In the genomic region with DNA sequence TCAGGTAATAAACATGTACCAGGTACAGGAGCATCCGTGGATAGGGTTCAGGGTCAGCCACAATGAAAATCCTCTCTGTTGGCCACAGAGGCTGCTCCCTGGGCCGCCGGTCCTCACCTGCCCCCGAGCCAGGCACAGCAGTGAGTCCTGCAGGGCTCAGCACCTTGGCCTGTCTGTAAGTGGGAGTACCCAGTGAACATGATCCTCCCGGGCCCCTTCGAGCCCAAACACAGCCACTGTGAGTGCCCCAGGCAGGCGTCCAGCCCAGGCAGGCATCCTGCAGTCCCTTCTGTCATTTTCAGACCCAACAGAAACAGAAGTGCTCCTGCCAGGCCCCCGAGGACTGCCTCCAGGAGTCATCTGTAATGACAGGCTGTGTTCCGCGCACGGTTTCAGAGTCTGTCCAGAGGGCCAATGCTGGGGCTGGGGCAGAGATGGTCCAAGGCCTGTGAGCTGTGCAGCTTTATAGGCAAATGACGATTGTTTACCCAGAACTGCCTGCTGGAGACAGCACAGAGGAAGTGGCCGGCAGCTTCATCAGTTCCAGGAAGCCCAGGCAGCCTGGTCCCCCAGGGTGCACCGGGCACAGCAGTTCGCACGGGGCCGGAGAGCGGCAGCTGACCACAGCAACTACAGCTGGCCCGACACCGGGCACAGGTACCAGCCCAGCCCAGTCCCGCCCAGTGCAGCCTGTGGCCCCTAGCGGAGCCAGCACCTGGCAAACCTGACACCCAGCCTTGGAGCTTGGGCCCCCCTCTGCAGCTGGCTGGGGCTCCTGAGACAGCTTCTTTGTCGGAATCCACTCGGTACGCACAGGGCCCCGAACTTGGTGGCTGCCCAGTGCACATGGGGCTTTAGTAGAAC, we compare ENCODE assay signal across 8 cellular contexts. TPM values are rescaled to one million over a fixed set of nuclear protein-coding genes. Genes with fewer than 3 reads are reported as not detected.
DNase-seq lines count a peak whose midpoint lies in the region; ATAC-seq, FAIRE-seq and TF ChIP-seq lines count a peak whose summit lies in the region.

No MANE protein-coding gene starts in this region.

- DNase-seq in activated naive CD4-positive, alpha-beta T cell treated with anti-CD3 and anti-CD28 coated beads for 36 hours, result peak; percentile 43
- no peak for DNase-seq in activated naive CD4-positive, alpha-beta T cell treated with anti-CD3 and anti-CD28 coated beads, Interleukin-2, amount 50 U/mL, for 16 hours
- peak; percentile 73 for DNase-seq in activated CD8-positive, alpha-beta T cell treated with anti-CD3 and anti-CD28 coated beads, Interleukin-2, amount 10 ng/mL, durations not matched to agents 7 days and 5 days
- DNase-seq in heart left ventricle, result peak; percentile 48 to 86 (median 65)
- DNase-seq in small intestine, result peak; percentile 53
- no peak for DNase-seq in AG20443 (ENCODE audit: low spot score)
- DNase-seq in GM10248 (ENCODE audit: extremely low spot score), result no peak

- CTCF ChIA-PET in activated naive CD4-positive, alpha-beta T cell treated with anti-CD3 and anti-CD28 coated beads for 36 hours (lab: Charles Lee), result interaction anchor here (0.9 to 1.1 kb wide), 2 partner anchors 40 to 77 kb away, joined by 3 read pairs; no protein-coding TSS in a partner anchor
- CTCF ChIA-PET in activated CD8-positive, alpha-beta T cell treated with anti-CD3 and anti-CD28 coated beads, Interleukin-2, amount 10 ng/mL, durations not matched to agents 7 days and 5 days (lab: Charles Lee), result interaction anchor here (0.8 to 5.8 kb wide), 6 partner anchors 9 to 92 kb away, joined by 3 to 51 read pairs (median 4); a partner anchor contains a TSS
- CTCF ChIA-PET in GM10248 (lab: Yijun Ruan, JAX), result interaction anchor here (2.5 to 14.3 kb wide), 2 partner anchors 9 to 76 kb away, joined by 16 to 239 read pairs; a partner anchor contains a TSS

- H3K27ac Mint-ChIP-seq in activated naive CD4-positive, alpha-beta T cell treated with anti-CD3 and anti-CD28 coated beads for 36 hours, result peak overlapping the region; percentile 83
- H3K27ac Mint-ChIP-seq in activated CD8-positive, alpha-beta T cell treated with anti-CD3 and anti-CD28 coated beads, Interleukin-2, amount 10 ng/mL, durations not matched to agents 7 days and 5 days, result peak overlapping the region; percentile 91

- TF ChIP-seq POLR2A in heart left ventricle (IDR thresholded peaks at IDR 0.05), result no peak

- H3K9me3 ChIP-seq in heart left ventricle (no peaks in the 10 kb centered on the region), small intestine (ENCODE audit: control insufficient read depth, low read depth) (no peaks in the 10 kb centered on the region)

- H3K4me1 Mint-ChIP-seq in activated naive CD4-positive, alpha-beta T cell treated with anti-CD3 and anti-CD28 coated beads for 36 hours (ENCODE audit: low read depth), result peaks cover 81% of the 10 kb centered on the region
- peaks cover 88% of the 10 kb centered on the region for H3K4me1 Mint-ChIP-seq in activated CD8-positive, alpha-beta T cell treated with anti-CD3 and anti-CD28 coated beads, Interleukin-2, amount 10 ng/mL, durations not matched to agents 7 days and 5 days (ENCODE audit: low read depth)

- H3K36me3 ChIP-seq in heart left ventricle (peaks cover 0 to 4% (median 0%) of the 10 kb centered on the region in 9 donors), small intestine (ENCODE audit: control insufficient read depth in 2 of 2, insufficient read depth in 2 of 2, low read length in 2 of 2) (peaks cover 0 to 1% of the 10 kb centered on the region in 2 donors)

- H3K4me1 ChIP-seq in heart left ventricle, result peaks cover 0 to 64% (median 13%) of the 10 kb centered on the region in 12 donors
- H3K4me1 ChIP-seq in small intestine (ENCODE audit: control insufficient read depth in 2 of 2, insufficient read depth in 1 of 2, low read depth in 1 of 2, low read length in 1 of 2), result peaks cover 0 to 16% of the 10 kb centered on the region in 2 donors

- TF ChIP-seq CTCF in heart left ventricle (IDR thresholded peaks at IDR 0.05), result no peak
- TF ChIP-seq CTCF in GM10248 (IDR thresholded peaks at IDR 0.05; ENCODE audit: control extremely low read depth, extremely low read depth, low read depth, missing control alignments), result no peak

- intact Hi-C loops in activated naive CD4-positive, alpha-beta T cell treated with anti-CD3 and anti-CD28 coated beads for 36 hours (cut with micrococcal nuclease), result no loop called here
- intact Hi-C loops in heart left ventricle (cut with DNase I), result loop anchor here in 1 of 10 donors (10.0 kb wide), 1 partner anchor 49 kb away; no protein-coding TSS in a partner anchor

- POLR2A ChIA-PET in activated CD8-positive, alpha-beta T cell treated with anti-CD3 and anti-CD28 coated beads, Interleukin-2, amount 10 ng/mL, durations not matched to agents 7 days and 5 days (lab: Charles Lee), result interaction anchor here (0.6 to 2.2 kb wide), 9 partner anchors 9 to 90 kb away, joined by 3 to 11 read pairs (median 5); a partner anchor contains a TSS
- POLR2A ChIA-PET in GM10248 (lab: Yijun Ruan, JAX), result no interaction called here

- no peaks in the 10 kb centered on the region for H3K27me3 Mint-ChIP-seq in activated naive CD4-positive, alpha-beta T cell treated with anti-CD3 and anti-CD28 coated beads for 36 hours (ENCODE audit: low read depth)
- H3K27me3 Mint-ChIP-seq in activated CD8-positive, alpha-beta T cell treated with anti-CD3 and anti-CD28 coated beads, Interleukin-2, amount 10 ng/mL, durations not matched to agents 7 days and 5 days (ENCODE audit: low read depth), result no peaks in the 10 kb centered on the region

- FAIRE-seq in small intestine (lab: Jason Lieb, UNC), result no peak

- peaks cover 69% of the 10 kb centered on the region for H3K36me3 Mint-ChIP-seq in activated naive CD4-positive, alpha-beta T cell treated with anti-CD3 and anti-CD28 coated beads for 36 hours (ENCODE audit: low read depth)
- peaks cover 59% of the 10 kb centered on the region for H3K36me3 Mint-ChIP-seq in activated CD8-positive, alpha-beta T cell treated with anti-CD3 and anti-CD28 coated beads, Interleukin-2, amount 10 ng/mL, durations not matched to agents 7 days and 5 days (ENCODE audit: low read depth)

- H3K4me3 Mint-ChIP-seq in activated naive CD4-positive, alpha-beta T cell treated with anti-CD3 and anti-CD28 coated beads for 36 hours, result peak overlapping the region; percentile 36
- H3K4me3 Mint-ChIP-seq in activated CD8-positive, alpha-beta T cell treated with anti-CD3 and anti-CD28 coated beads, Interleukin-2, amount 10 ng/mL, durations not matched to agents 7 days and 5 days, result peak overlapping the region; percentile 70

- no peaks in the 10 kb centered on the region for H3K27me3 ChIP-seq in heart left ventricle
- H3K27me3 ChIP-seq in small intestine (ENCODE audit: control insufficient read depth in 2 of 2, insufficient read depth in 2 of 2, low read length in 2 of 2), result no peaks in the 10 kb centered on the region

- H3K27ac ChIP-seq in heart left ventricle (peak overlapping the region in 5 of 12 donors; percentile 14 to 91 (median 50)), small intestine (ENCODE audit: low read depth in 1 of 2, low read length in 1 of 2) (peak overlapping the region; percentile 73 to 94)

- H3K9me3 Mint-ChIP-seq in activated naive CD4-positive, alpha-beta T cell treated with anti-CD3 and anti-CD28 coated beads for 36 hours, result no peaks in the 10 kb centered on the region
- no peaks in the 10 kb centered on the region for H3K9me3 Mint-ChIP-seq in activated CD8-positive, alpha-beta T cell treated with anti-CD3 and anti-CD28 coated beads, Interleukin-2, amount 10 ng/mL, durations not matched to agents 7 days and 5 days (ENCODE audit: insufficient read depth)

- WGBS in heart left ventricle, 4 donors, result 61 to 78% (median 70%) methylated on average over 19 to 26 of the region's 26 CpGs
- 53 to 66% (median 63%) methylated on average over 26 of the region's 26 CpGs for WGBS in small intestine, 3 donors

- H3K4me3 ChIP-seq in heart left ventricle, result peak overlapping the region in 1 of 12 donors; percentile 45
- peak overlapping the region in 1 of 2 donors; percentile 26 for H3K4me3 ChIP-seq in small intestine (ENCODE audit: low read depth in 1 of 2, low read length in 2 of 2)

- ATAC-seq in activated CD8-positive, alpha-beta T cell treated with anti-CD3 and anti-CD28 coated beads, Interleukin-2, amount 10 ng/mL, durations not matched to agents 7 days and 5 days, result peak; percentile 35
- ATAC-seq in heart left ventricle, result peak in 3 of 4 donors; percentile 7 to 36 (median 20)
- no peak for ATAC-seq in GM18502 (IDR thresholded peaks at IDR 0.05; ENCODE audit: poor library complexity, unreplicated experiment)

RNA-seq across cellular contexts. Expression of a gene that starts 13.2 kb away (rescaled TPM):
- 100 to 1,000 TPM; 343 to 346 TPM for total RNA-seq in activated naive CD4-positive, alpha-beta T cell treated with anti-CD3 and anti-CD28 coated beads for 36 hours
- total RNA-seq in activated CD8-positive, alpha-beta T cell treated with anti-CD3 and anti-CD28 coated beads, Interleukin-2, amount 10 ng/mL, durations not matched to agents 7 days and 5 days, result 100 to 1,000 TPM; 114 to 118 TPM
- 10 to 100 TPM in 1 of 9 donors, 1 to 10 TPM in 8; 1.7 to 12.2 (median 3.0) TPM for total RNA-seq in heart left ventricle
- polyA plus RNA-seq in heart left ventricle (1 to 10 TPM; 3.2 to 5.4 TPM), small intestine (10 to 100 TPM in 1 of 3 donors, 1 to 10 TPM in 2; 3.6 to 82.2 (median 4.1) TPM)

Comparison
In these comparisons a context has a peak if more than half of its experiments do, and no peak if none do; other contexts are left out.
1. DNase-seq: peak in activated naive CD4-positive, alpha-beta T cell treated with anti-CD3 and anti-CD28 coated beads for 36 hours (single experiment), activated CD8-positive, alpha-beta T cell treated with anti-CD3 and anti-CD28 coated beads, Interleukin-2, amount 10 ng/mL, durations not matched to agents 7 days and 5 days (single experiment), heart left ventricle (5 of 5) and small intestine (single experiment); none in activated naive CD4-positive, alpha-beta T cell treated with anti-CD3 and anti-CD28 coated beads, Interleukin-2, amount 50 U/mL, for 16 hours (single experiment), AG20443 (single experiment) and GM10248 (single experiment).
2. RNA of a gene that starts 13.2 kb away (total RNA-seq): 343 to 346 TPM in activated naive CD4-positive, alpha-beta T cell treated with anti-CD3 and anti-CD28 coated beads for 36 hours and 114 to 118 TPM in activated CD8-positive, alpha-beta T cell treated with anti-CD3 and anti-CD28 coated beads, Interleukin-2, amount 10 ng/mL, durations not matched to agents 7 days and 5 days; 1.7 to 12.2 TPM in heart left ventricle; every median in the first group is over 4 times any median in the second.